Comparison of ENCODE assay signal across 26 cellular contexts in the genomic region with DNA sequence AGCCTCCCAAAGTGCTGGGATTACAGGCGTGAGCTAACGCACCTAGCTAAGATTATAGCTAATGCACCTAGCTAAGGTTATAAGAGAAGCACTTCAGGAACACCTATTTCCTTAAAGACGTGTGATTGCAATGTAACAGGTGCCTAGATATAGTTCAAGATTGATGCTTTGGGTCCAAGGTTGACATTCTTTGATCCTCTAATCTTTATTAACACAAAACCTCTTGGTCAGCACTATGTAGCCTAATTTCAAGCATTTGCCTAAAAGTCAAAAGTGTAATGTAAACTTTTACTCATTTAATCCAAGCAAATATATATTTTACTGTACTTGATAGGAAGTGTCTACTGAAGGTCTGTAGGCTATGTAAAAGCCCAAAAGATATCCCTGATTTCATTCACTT.
"Had no signal": no experiment of that assay in that cellular context is flagged by ENCODE, and none has a peak within 500 bp of the region (broad histone marks: within the 10 kb centered on the region; RNA-seq: fewer than 3 reads in every experiment).

No MANE protein-coding gene starts in this region.

- H3K27me3 ChIP-seq: neutrophil, pancreas, stomach, thyroid gland, tibial nerve, upper lobe of left lung, vagina had no signal

- FAIRE-seq: urothelium cell line had no signal

- ATAC-seq: naive thymus-derived CD8-positive, alpha-beta T cell; natural killer cell treated with Interleukin-12 subunit alpha and Interleukin-12 subunit beta and Interleukin-15 and Interleukin-18, amount 100 ng/mL, for 72 hours; pancreas; right cardiac atrium; sciatic nerve; stimulated activated effector memory CD8-positive, alpha-beta T cell treated with anti-CD3 and anti-CD28 coated beads, Interleukin-12 subunit alpha, Interleukin-12 subunit beta, amount 100 ng/mL, for 72 hours; stimulated activated naive B cell treated with anti-CD40 and anti-IgM and Interleukin-4, amounts not matched to agents 10 μg/mL and 1 μg/mL and 100 μg/mL, for 72 hours had no signal

- H3K4me1 ChIP-seq: pancreas, prostate gland, thyroid gland, tibial nerve, vagina had no signal

- H3K27ac ChIP-seq: neutrophil, pancreas, prostate gland, skin epidermis, stomach, thoracic aorta, thyroid gland, tibial nerve, upper lobe of left lung, vagina had no signal

- DNase-seq: naive B cell; naive thymus-derived CD8-positive, alpha-beta T cell; nephron progenitor cell; nucleus accumbens; pancreas; right cardiac atrium; stimulated activated CD4-positive, alpha-beta T cell treated with anti-CD3 and anti-CD28 coated beads, Interleukin-15, amount 100 ng/mL, for 24 hours; stimulated activated CD4-positive, alpha-beta T cell treated with anti-CD3 and anti-CD28 coated beads, Interleukin-2, amount 100 ng/mL, for 24 hours; stimulated activated CD4-positive, alpha-beta T cell treated with anti-CD3 and anti-CD28 coated beads, Interleukin-2, amount 100 ng/mL, for 48 hours; stimulated activated CD4-positive, alpha-beta T cell treated with anti-CD3 and anti-CD28 coated beads, Interleukin-4, amount 100 ng/mL, for 24 hours; stimulated activated naive B cell treated with anti-CD40 and anti-IgM and Interleukin-4, amounts not matched to agents 10 μg/mL and 1 μg/mL and 100 μg/mL, for 72 hours; stimulated activated naive CD4-positive, alpha-beta T cell treated with Interleukin-2 at 50 U/mL for 16 hours; stomach; thyroid gland; trophoblast cell had no signal

- H3K36me3 ChIP-seq: prostate gland had no signal

- H3K9me3 ChIP-seq: neutrophil, pancreas, prostate gland, stomach, thoracic aorta, thyroid gland, tibial nerve, upper lobe of left lung, vagina had no signal

- H3K4me3 ChIP-seq: pancreas, prostate gland, skin epidermis, stomach, thoracic aorta, thyroid gland, tibial nerve, upper lobe of left lung, vagina had no signal
